In the genomic region with DNA sequence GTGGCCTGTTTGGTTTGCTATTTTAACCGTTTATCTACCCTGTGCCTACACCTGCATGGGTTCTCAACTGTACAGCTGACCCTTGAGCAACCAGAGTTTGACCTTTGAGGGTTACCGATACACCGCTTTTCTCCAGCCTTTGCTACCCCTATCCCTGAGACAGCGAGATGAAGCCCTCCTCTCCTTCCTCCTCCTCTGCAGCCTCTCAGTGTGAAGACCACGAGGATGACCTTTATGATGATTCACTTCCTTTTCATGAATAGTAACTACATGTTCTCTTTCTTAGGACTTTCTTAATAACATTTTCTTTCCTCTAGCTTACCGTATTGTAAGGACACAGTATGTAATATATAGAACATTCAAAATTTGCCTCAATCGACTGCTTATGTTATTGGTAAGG, we compare ENCODE assay signal across 11 cellular contexts. TPM values are rescaled to one million over a fixed set of nuclear protein-coding genes. Genes with fewer than 3 reads are reported as not detected.
A peak's percentile ranks its signal among the peaks of the same experiment; 100 is the strongest.
DNase-seq lines count a peak whose midpoint lies in the region; ATAC-seq and TF ChIP-seq lines count a peak whose summit lies in the region.
"Had no signal": no experiment of that assay in that cellular context is flagged by ENCODE, and none has a peak within 500 bp of the region (broad histone marks: within the 10 kb centered on the region; RNA-seq: fewer than 3 reads in every experiment).

No MANE protein-coding gene starts in this region.

- TF ChIP-seq POLR2A in breast epithelium (IDR thresholded peaks at IDR 0.05), result no peak

- H3K4me1 ChIP-seq in mammary epithelial cell (ENCODE audit: insufficient read depth, low read length), result peaks cover 6% of the 10 kb centered on the region
- no peaks in the 10 kb centered on the region for H3K4me1 ChIP-seq in breast epithelium
- no peaks in the 10 kb centered on the region for H3K4me1 ChIP-seq in foreskin keratinocyte

- H3K27ac Mint-ChIP-seq in T-helper 17 cell, result no peak overlapping the region

- peaks cover 7% of the 10 kb centered on the region for H3K4me1 Mint-ChIP-seq in T-helper 17 cell

- no peak overlapping the region for H3K9ac ChIP-seq in mammary epithelial cell (ENCODE audit: insufficient read depth, low read length)

- H3K27me3 ChIP-seq in mammary epithelial cell (ENCODE audit: insufficient read depth, low read length), result peaks cover 13% of the 10 kb centered on the region
- peaks cover 0 to 32% of the 10 kb centered on the region in 2 donors for H3K27me3 ChIP-seq in breast epithelium
- peaks cover 75% of the 10 kb centered on the region for H3K27me3 ChIP-seq in foreskin keratinocyte

- CTCF ChIA-PET in mammary epithelial cell (lab: Charles Lee; ENCODE audit: low non-redundant PET), result no interaction called here

- H3K27me3 Mint-ChIP-seq in T-helper 17 cell, result peaks cover 17% of the 10 kb centered on the region

- no peaks in the 10 kb centered on the region for H4K20me1 ChIP-seq in mammary epithelial cell (ENCODE audit: insufficient read depth, low read length)

- H3K36me3 ChIP-seq in mammary epithelial cell (ENCODE audit: insufficient read depth, low read length), result no peaks in the 10 kb centered on the region
- H3K36me3 ChIP-seq in breast epithelium, result no peaks in the 10 kb centered on the region

- no peaks in the 10 kb centered on the region for H3K9me3 ChIP-seq in mammary epithelial cell (replicated peaks; ENCODE audit: insufficient read depth, low read length)
- no peaks in the 10 kb centered on the region for H3K9me3 ChIP-seq in breast epithelium
- H3K9me3 ChIP-seq in T-helper 17 cell (ENCODE audit: control insufficient read depth, low read length, poor library complexity, severe bottlenecking), result no peaks in the 10 kb centered on the region

- DNase-seq in mammary epithelial cell (peak; percentile 18), breast epithelium (ENCODE audit: low spot score in 2 of 2) (no peak), T-helper 17 cell (no peak), coronary artery (ENCODE audit: low spot score) (peak; percentile 5), ACHN (no peak), T-helper 9 cell (no peak), foreskin keratinocyte (no peak)
- DNase-seq: RPMI8226 had no signal

- H2AFZ ChIP-seq in mammary epithelial cell (ENCODE audit: low read depth, low read length), result no peak overlapping the region

- peak overlapping the region; percentile 56 for H3K4me3 Mint-ChIP-seq in T-helper 17 cell

- ATAC-seq in T-helper 17 cell (no peak), foreskin keratinocyte (no peak), HG03139 (IDR thresholded peaks at IDR 0.05; ENCODE audit: unreplicated experiment) (no peak)

- no TSS peak for BruUV-seq in mammary epithelial cell (replicated peaks; lab: Mats Ljungman, UMichigan)

- no peak overlapping the region for H3K4me2 ChIP-seq in mammary epithelial cell (ENCODE audit: insufficient read depth, low read depth, low read length)

- WGBS in mammary epithelial cell (ENCODE audit: low coverage, missing lambda C conversion rate), result 71% methylated on average over 7 of the region's 7 CpGs

- H3K4me3 ChIP-seq in mammary epithelial cell (replicated peaks in 1 of 3; ENCODE audit: insufficient read depth in 1 of 3, low read depth in 2 of 3, low read length in 3 of 3), result no peak overlapping the region
- H3K4me3 ChIP-seq in breast epithelium, result no peak overlapping the region
- no peak overlapping the region for H3K4me3 ChIP-seq in coronary artery

- intact Hi-C loops in mammary epithelial cell (cut with micrococcal nuclease), result no loop called here
- intact Hi-C loops in breast epithelium (cut with DNase I; ENCODE audit: low total_unique reads), result no loop called here

- H3K36me3 Mint-ChIP-seq in T-helper 17 cell (ENCODE audit: low read depth), result no peaks in the 10 kb centered on the region

- in situ Hi-C loops in mammary epithelial cell (cut with MboI; ENCODE audit: low sequenced_read_pairs in 2 of 2), result no loop called here
- in situ Hi-C loops in ACHN (cut with HindIII; ENCODE audit: low pct_ligation_motif_present, low pct_unique_long_range_greater_than_20kb, low sequenced_read_pairs), result no loop called here

- TF ChIP-seq CTCF in mammary epithelial cell (conservative IDR thresholded peaks at IDR 0.05 in 1 of 2, IDR thresholded peaks at IDR 0.05 in 1 of 2; ENCODE audit: extremely low read depth in 1 of 2, insufficient read depth in 1 of 2, low read depth in 1 of 2, low read length in 2 of 2), result no peak
- TF ChIP-seq CTCF in breast epithelium (IDR thresholded peaks at IDR 0.05), result no peak
- TF ChIP-seq CTCF in coronary artery (IDR thresholded peaks at IDR 0.05), result no peak
- TF ChIP-seq CTCF in foreskin keratinocyte (conservative IDR thresholded peaks at IDR 0.05), result no peak

- no peak overlapping the region for H3K27ac ChIP-seq in mammary epithelial cell (ENCODE audit: insufficient read depth, low read depth, low read length)
- no peak overlapping the region for H3K27ac ChIP-seq in breast epithelium
- H3K27ac ChIP-seq in coronary artery, result no peak overlapping the region
- H3K27ac ChIP-seq in foreskin keratinocyte, result no peak overlapping the region

- H3K79me2 ChIP-seq in mammary epithelial cell (ENCODE audit: insufficient read depth, low read length), result no peaks in the 10 kb centered on the region

- dilution Hi-C loops in mammary epithelial cell (cut with HindIII; ENCODE audit: low sequenced_read_pairs), result no loop called here

RNA-seq across cellular contexts. Expression of gene RNF187, which starts 14.5 kb away (rescaled TPM):
- total RNA-seq in mammary epithelial cell (100 to 1,000 TPM in 1 of 2 donors, 10 to 100 TPM in 1; 86.5 to 136 TPM), breast epithelium (10 to 100 TPM; 26.9 to 33.7 (median 33.1) TPM), T-helper 17 cell (10 to 100 TPM; 65.6 to 77.8 TPM), foreskin keratinocyte (51.9 and 56.8 TPM in 2 replicates)
- polyA plus RNA-seq in mammary epithelial cell (89.0 TPM), foreskin keratinocyte (55.1 and 60.3 TPM in 2 replicates)
- 113 TPM for polyA minus RNA-seq in mammary epithelial cell

RNA-seq across cellular contexts. Expression of gene TRIM17, which starts 56.0 kb away (rescaled TPM):
- total RNA-seq in mammary epithelial cell, result 1 to 10 TPM; 1.9 to 6.7 TPM
- polyA plus RNA-seq in mammary epithelial cell, result 0.27 TPM
- polyA minus RNA-seq in mammary epithelial cell, result not detected
- total RNA-seq in breast epithelium, result 1 to 10 TPM in 2 of 3 donors, not detected in 1; 7.3 to 9.5 TPM
- total RNA-seq in T-helper 17 cell, result 1 to 10 TPM in 1 of 2 donors, under 1 TPM in 1; 0.47 to 2.0 TPM
- total RNA-seq in foreskin keratinocyte, result 0.68 and 0.81 TPM in 2 replicates
- 0.62 and 0.65 TPM in 2 replicates for polyA plus RNA-seq in foreskin keratinocyte
- total RNA-seq: MCF 10A, pulmonary artery endothelial cell had no signal

Comparison
In these comparisons a context has a peak if more than half of its experiments do, and no peak if none do; other contexts are left out.
1. DNase-seq: peak in mammary epithelial cell (single experiment) and coronary artery (single experiment); none in breast epithelium (0 of 2), T-helper 17 cell (0 of 3), ACHN (single experiment), T-helper 9 cell (single experiment) and foreskin keratinocyte (0 of 2).